In the genomic region with DNA sequence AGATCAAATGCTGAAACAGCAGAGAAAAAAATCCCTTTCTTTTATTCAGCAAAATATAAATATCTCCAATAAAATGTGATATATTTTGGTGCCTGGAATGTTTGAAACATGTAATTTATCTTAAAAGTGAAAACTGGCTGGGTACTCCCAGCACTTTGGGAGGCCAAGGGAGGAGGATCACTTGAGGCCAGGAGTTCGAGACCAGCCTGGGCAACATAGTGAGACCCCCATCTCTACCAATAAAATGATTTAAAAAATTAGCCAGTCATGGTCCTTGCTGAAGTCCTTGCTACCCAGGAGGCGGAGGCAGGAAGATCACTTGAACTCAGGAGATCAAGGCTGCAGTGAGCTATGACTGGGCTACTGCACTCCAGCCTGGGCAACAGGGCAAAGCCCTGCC, we compare ENCODE assay signal across 8 cellular contexts. TPM values are rescaled to one million over a fixed set of nuclear protein-coding genes. Genes with fewer than 3 reads are reported as not detected.
"Had no signal": no experiment of that assay in that cellular context is flagged by ENCODE, and none has a peak within 500 bp of the region (broad histone marks: within the 10 kb centered on the region; RNA-seq: fewer than 3 reads in every experiment).

No MANE protein-coding gene starts in this region.

- H3K4me2 ChIP-seq: GM23338 had no signal

- DNase-seq: H9, HCEC 1CT had no signal

- H3K27ac Mint-ChIP-seq: GM23338, H9, IgD-negative memory B cell had no signal

- H3K4me1 Mint-ChIP-seq: IgD-negative memory B cell had no signal

- H3K4me3 ChIP-seq: GM23338 had no signal

- ATAC-seq: GM23338 had no signal

- H2AFZ ChIP-seq: GM23338 had no signal

- FAIRE-seq: H1, H54, HTR-8/SVneo had no signal

- H3K27me3 Mint-ChIP-seq: IgD-negative memory B cell had no signal

- H3K36me3 Mint-ChIP-seq: IgD-negative memory B cell had no signal

- H3K4me3 Mint-ChIP-seq: GM23338, H9, IgD-negative memory B cell had no signal

RNA-seq across cellular contexts. Expression of a gene that starts 32.7 kb away (rescaled TPM):
- total RNA-seq: HT-29 had no signal
